ENCODE assay signal across 9 cellular contexts in genomic region chr6:1552296-1552761, GRCh38. TPM values are rescaled to one million over a fixed set of nuclear protein-coding genes. Genes with fewer than 3 reads are reported as not detected.
DNase-seq lines count a peak whose midpoint lies in the region; ATAC-seq and TF ChIP-seq lines count a peak whose summit lies in the region.
"Had no signal": no experiment of that assay in that cellular context is flagged by ENCODE, and none has a peak within 500 bp of the region (broad histone marks: within the 10 kb centered on the region; RNA-seq: fewer than 3 reads in every experiment).

No MANE protein-coding gene starts in this region.

- CTCF ChIA-PET in BJ (lab: Yijun Ruan, JAX): interaction anchor here (0.6 to 2.2 kb wide), 20 partner anchors 10 to 841 kb away, joined by 3 to 10 read pairs (median 3); no protein-coding TSS in a partner anchor

- no peaks in the 10 kb centered on the region for H3K79me2 ChIP-seq in H9 (ENCODE audit: insufficient read depth, low read length)

- no peak overlapping the region for H2AK5ac ChIP-seq in H9 (ENCODE audit: insufficient read length, low read length)

- no peak overlapping the region for H3K4me2 ChIP-seq in H9 (ENCODE audit: insufficient read depth, insufficient read length, low read length)

- no peak overlapping the region for H3K4me3 Mint-ChIP-seq in H9

- H4K8ac ChIP-seq in H9 (replicated peaks; ENCODE audit: insufficient read length, low read depth, low read length): no peak overlapping the region

- DNase-seq in BJ (ENCODE audit: low read depth): no peak
- DNase-seq in H9: no peak
- no peak for DNase-seq in kidney epithelial cell (ENCODE audit: low read depth)
- DNase-seq in cerebellum (ENCODE audit: low spot score): no peak
- no peak for DNase-seq in NCI-H1436 (lab: John Stamatoyannopoulos, UW)
- DNase-seq in A172 (ENCODE audit: low spot score): no peak
- DNase-seq: NCI-H2081 treated with DMSO at 0.1 percent for 48 hours had no signal

- no peak overlapping the region for H4K91ac ChIP-seq in H9 (ENCODE audit: insufficient read length, low read depth, low read length)

- no peak overlapping the region for H3K9ac ChIP-seq in H9 (ENCODE audit: extremely low read depth, insufficient read length, low read length)

- no peak overlapping the region for H3K23ac ChIP-seq in H9 (ENCODE audit: insufficient read length, low read depth, low read length)

- no peak for ATAC-seq in GM21825 (IDR thresholded peaks at IDR 0.05; ENCODE audit: unreplicated experiment)

- H3K9me3 ChIP-seq in H9 (ENCODE audit: control insufficient read depth, low read depth, low read length): no peaks in the 10 kb centered on the region

- peaks cover 5% of the 10 kb centered on the region for H3K23me2 ChIP-seq in H9 (ENCODE audit: insufficient read length, low read depth, low read length, poor library complexity, severe bottlenecking)

- H3K27me3 ChIP-seq in BJ (ENCODE audit: control insufficient read depth, insufficient read depth, low read length) (no peaks in the 10 kb centered on the region), H9 (ENCODE audit: insufficient read depth, low read length) (no peaks in the 10 kb centered on the region), kidney epithelial cell (ENCODE audit: control insufficient read depth, insufficient read depth, low read length) (peaks cover 2% of the 10 kb centered on the region)

- peak; percentile 52 for TF ChIP-seq CTCF in BJ (IDR thresholded peaks at IDR 0.05; ENCODE audit: insufficient read depth, low read depth, low read length)
- TF ChIP-seq CTCF in H9 (conservative IDR thresholded peaks at IDR 0.05): peak; percentile 52; the same call in 2 of the 3 replicates
- peak; percentile 33 for TF ChIP-seq CTCF in WI38 (IDR thresholded peaks at IDR 0.05; ENCODE audit: low read depth, low read length)
- peak; percentile 9 for TF ChIP-seq CTCF in kidney epithelial cell (IDR thresholded peaks at IDR 0.05; ENCODE audit: insufficient read depth, low read length, poor library complexity, severe bottlenecking)

- H2BK5ac ChIP-seq in H9 (ENCODE audit: insufficient read length, low read length): no peak overlapping the region

- H3K4me1 Mint-ChIP-seq in H9: peaks cover 12% of the 10 kb centered on the region in 2 experiments

- peaks cover 0 to 5% (median 0%) of the 10 kb centered on the region in 3 experiments; a peak in 2 of 7 replicates for H3K36me3 Mint-ChIP-seq in H9 (ENCODE audit: insufficient read depth in 1 of 3, low read depth in 3 of 3)

- H4K20me1 ChIP-seq in H9 (ENCODE audit: control insufficient read depth, insufficient read depth, insufficient read length): no peaks in the 10 kb centered on the region

- no peaks in the 10 kb centered on the region for H3K36me3 ChIP-seq in BJ (ENCODE audit: control insufficient read depth, insufficient read depth, low read length)
- H3K36me3 ChIP-seq in kidney epithelial cell (ENCODE audit: control insufficient read depth, insufficient read depth, low read length): no peaks in the 10 kb centered on the region

- H2BK12ac ChIP-seq in H9 (ENCODE audit: insufficient read length, low read depth, low read length): no peak overlapping the region

- H2BK20ac ChIP-seq in H9 (ENCODE audit: low read depth, low read length, poor library complexity, severe bottlenecking): no peak overlapping the region

- no peak overlapping the region for H3K14ac ChIP-seq in H9 (ENCODE audit: insufficient read depth, low read length)

- H3K56ac ChIP-seq in H9 (ENCODE audit: insufficient read length, low read depth, low read length): no peak overlapping the region

- H3K18ac ChIP-seq in H9 (ENCODE audit: insufficient read length, low read depth, low read length): no peak overlapping the region

- no peak overlapping the region for H2AFZ ChIP-seq in H9 (ENCODE audit: low read length)

- H3K9me3 Mint-ChIP-seq in H9: peaks cover 2 to 8% of the 10 kb centered on the region in 2 experiments; a peak in 3 of 5 replicates

- H3K4ac ChIP-seq in H9 (ENCODE audit: low read depth, low read length): no peak overlapping the region

- no peak overlapping the region for H4K5ac ChIP-seq in H9 (ENCODE audit: insufficient read length, low read depth, low read length)

- H3T11ph ChIP-seq in H9 (ENCODE audit: low read length): no peak overlapping the region

- no peaks in the 10 kb centered on the region for H3K4me1 ChIP-seq in H9 (ENCODE audit: insufficient read depth, low read length)

- POLR2A ChIA-PET in BJ (lab: Charles Lee): no interaction called here

- H3K27ac ChIP-seq in H9 (ENCODE audit: insufficient read length, low read depth, low read length): no peak overlapping the region

- WGBS in H9 (ENCODE audit: extremely low coverage, insufficient read length, low lambda C conversion rate): no CpG with 5 or more reads among the region's 4 CpGs

- no peak overlapping the region for H2BK120ac ChIP-seq in H9 (ENCODE audit: low read depth, low read length, poor library complexity, severe bottlenecking)

- H3K79me1 ChIP-seq in H9 (ENCODE audit: insufficient read depth, low read depth, low read length, poor library complexity, severe bottlenecking): no peaks in the 10 kb centered on the region

- H3K27me3 Mint-ChIP-seq in H9 (ENCODE audit: low read depth): peaks cover 22% of the 10 kb centered on the region

- H3K4me3 ChIP-seq in BJ (ENCODE audit: low read depth, low read length): no peak overlapping the region
- H3K4me3 ChIP-seq in WI38 (ENCODE audit: low read depth, low read length): no peak overlapping the region
- no peak overlapping the region for H3K4me3 ChIP-seq in kidney epithelial cell (ENCODE audit: low read depth, low read length)

- no peak overlapping the region for H2BK15ac ChIP-seq in H9 (ENCODE audit: low read depth, low read length)

- no peak overlapping the region for H3K27ac Mint-ChIP-seq in H9

RNA-seq across cellular contexts. Expression of gene FOXC1, which starts 57.4 kb away (rescaled TPM):
- polyA plus RNA-seq in BJ (2011; rRNA removed): 7.6 and 7.8 TPM in 2 replicates
- polyA minus RNA-seq in BJ (2011; rRNA and poly(A)+ RNA removed): 6.4 and 7.7 TPM in 2 replicates
- total RNA-seq in H9 (2021) (0.04 TPM in 1 of 2 replicates, not detected in the other), kidney epithelial cell (26.2 and 27.6 TPM in 2 replicates), cerebellum (8.9 TPM)
- 3.5 and 4.6 TPM in 2 replicates for total RNA-seq in A172 (2014; rRNA removed; shearing (Covaris generic))
